ENCODE assay signal across 1 cellular context in the genomic region with DNA sequence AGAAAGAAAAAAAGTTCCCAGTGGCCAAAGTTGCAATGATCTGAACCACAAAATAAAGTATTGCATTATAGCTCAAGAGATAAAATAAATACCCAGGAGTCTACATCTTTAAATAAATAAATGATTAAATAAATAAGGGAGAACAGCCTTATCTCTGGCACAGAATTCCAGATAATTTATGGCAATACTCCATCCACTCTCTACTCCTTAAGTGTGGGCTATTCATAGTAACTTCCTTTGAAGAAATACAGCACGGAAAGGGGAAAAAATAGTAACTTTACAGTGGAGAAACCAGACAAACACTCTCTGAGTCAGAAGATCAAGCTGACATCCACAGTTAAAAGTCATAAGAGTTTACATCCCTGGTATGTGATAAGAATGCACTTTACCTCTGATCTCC.
TF ChIP-seq lines count a peak whose summit lies in the region.

No MANE protein-coding gene starts in this region.

TF ChIP-seq in SK-N-SH treated with all-trans-retinoic acid at 6 μM for 48 hours, 23 proteins besides CTCF, POLR2A, EP300 and RAD21:
- peak; percentile 76 for TF ChIP-seq ISL1 (CRISPR knock-in tag; IDR thresholded peaks at IDR 0.05)
- TF ChIP-seq ZNF70 (CRISPR knock-in tag; IDR thresholded peaks at IDR 0.05), result no peak
- no peak for TF ChIP-seq TOX (CRISPR knock-in tag; IDR thresholded peaks at IDR 0.05; ENCODE audit: borderline replicate concordance)
- TF ChIP-seq, protein P1, sequence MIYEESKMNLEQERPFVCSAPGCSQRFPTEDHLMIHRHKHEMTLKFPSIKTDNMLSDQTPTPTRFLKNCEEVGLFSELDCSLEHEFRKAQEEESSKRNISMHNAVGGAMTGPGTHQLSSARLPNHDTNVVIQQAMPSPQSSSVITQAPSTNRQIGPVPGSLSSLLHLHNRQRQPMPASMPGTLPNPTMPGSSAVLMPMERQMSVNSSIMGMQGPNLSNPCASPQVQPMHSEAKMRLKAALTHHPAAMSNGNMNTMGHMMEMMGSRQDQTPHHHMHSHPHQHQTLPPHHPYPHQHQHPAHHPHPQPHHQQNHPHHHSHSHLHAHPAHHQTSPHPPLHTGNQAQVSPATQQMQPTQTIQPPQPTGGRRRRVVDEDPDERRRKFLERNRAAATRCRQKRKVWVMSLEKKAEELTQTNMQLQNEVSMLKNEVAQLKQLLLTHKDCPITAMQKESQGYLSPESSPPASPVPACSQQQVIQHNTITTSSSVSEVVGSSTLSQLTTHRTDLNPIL (CRISPR knock-in tag; IDR thresholded peaks at IDR 0.05; ENCODE audit: low read depth), result no peak
- TF ChIP-seq PPARA (CRISPR knock-in tag; IDR thresholded peaks at IDR 0.05; ENCODE audit: borderline replicate concordance), result no peak
- TF ChIP-seq ZFP30 (CRISPR knock-in tag; IDR thresholded peaks at IDR 0.05), result no peak
TF ChIP-seq in SK-N-SH treated with all-trans-retinoic acid at 6 μM for 48 hours: peak in this region for 1.
